1 cellular context compared by ENCODE assay signal in the genomic region with DNA sequence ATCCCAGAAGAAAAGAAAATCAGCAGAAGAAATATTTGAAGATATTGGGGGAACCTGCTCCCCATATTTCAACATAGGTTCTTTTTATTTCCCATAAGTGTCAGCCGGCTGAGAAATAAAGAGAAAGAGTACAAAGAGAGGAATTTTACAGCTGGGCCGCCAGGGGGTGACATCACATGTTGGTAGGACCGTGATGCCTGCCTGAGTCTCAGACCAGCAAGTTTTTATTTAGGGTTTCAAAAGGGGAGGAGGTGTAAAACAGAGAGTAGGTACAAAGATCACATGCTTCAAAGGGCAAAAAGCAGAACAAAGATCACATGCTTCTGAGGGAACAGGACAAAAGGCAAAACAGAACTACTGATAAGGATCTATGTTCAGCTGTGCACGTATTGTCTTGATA.
A peak's percentile ranks its signal among the peaks of the same experiment; 100 is the strongest.
TF ChIP-seq lines count a peak whose summit lies in the region.

No MANE protein-coding gene starts in this region.

TF ChIP-seq in GM12878, 131 proteins besides CTCF, POLR2A, EP300 and RAD21:
- TF ChIP-seq CBX5 (IDR thresholded peaks at IDR 0.05; ENCODE audit: low read depth), result 0 out of 2 replicates have a peak, but pooled peaks have one; percentile 20
